Comparison of ENCODE assay signal across 9 cellular contexts in the genomic region with DNA sequence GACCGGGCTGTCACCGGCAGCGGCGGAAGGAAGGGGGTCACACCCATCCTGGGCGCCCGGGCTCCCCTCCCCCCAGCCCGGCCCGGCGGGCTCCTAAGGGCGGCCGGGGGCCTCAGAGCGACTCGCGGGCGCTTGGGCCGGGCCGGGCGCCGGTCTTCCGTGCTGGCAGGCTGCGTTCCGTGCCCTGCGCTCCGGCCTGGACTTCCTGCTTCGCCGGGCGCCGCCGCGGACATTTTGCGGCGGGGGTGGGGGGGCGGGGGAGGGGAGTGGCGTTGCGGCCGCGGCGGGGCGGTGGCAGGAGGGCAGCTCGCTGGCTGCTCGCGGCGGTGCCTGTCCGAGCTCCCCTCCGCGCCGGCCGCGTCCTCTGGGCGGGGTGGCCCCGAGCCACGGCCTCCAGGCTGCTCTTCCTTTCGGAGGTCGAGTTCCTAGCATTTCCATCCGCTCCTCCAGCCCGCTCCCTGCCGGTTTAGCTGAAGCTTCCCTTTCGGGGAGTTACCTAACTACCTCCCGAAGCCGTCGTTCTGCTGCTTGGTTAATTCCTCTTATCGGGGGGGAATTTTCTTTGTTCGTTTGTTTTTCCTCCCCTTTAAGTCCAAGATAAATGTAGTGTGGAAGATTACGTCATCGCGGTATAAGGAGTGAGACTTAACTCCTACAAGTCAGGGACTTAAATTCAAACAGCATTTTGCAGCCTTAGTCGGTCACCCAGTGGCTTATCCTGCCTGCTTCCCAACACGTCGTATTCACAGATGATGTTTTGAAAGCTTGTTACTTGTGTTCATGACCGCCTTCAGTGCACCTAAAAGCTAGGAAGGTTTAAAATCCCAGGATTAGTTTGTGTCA. TPM values are rescaled to one million over a fixed set of nuclear protein-coding genes. Genes with fewer than 3 reads are reported as not detected.
DNase-seq lines count a peak whose midpoint lies in the region; ATAC-seq, FAIRE-seq and TF ChIP-seq lines count a peak whose summit lies in the region.
"Had no signal": no experiment of that assay in that cellular context is flagged by ENCODE, and none has a peak within 500 bp of the region (broad histone marks: within the 10 kb centered on the region; RNA-seq: fewer than 3 reads in every experiment).

No MANE protein-coding gene starts in this region.

- intact Hi-C loops in heart left ventricle (cut with DNase I) (loop anchor here in 2 of 10 donors (2.0 kb wide), 1 partner anchor 28 kb away; no protein-coding TSS in a partner anchor), pancreas (cut with DNase I) (no loop called here)

- H3K4me3 ChIP-seq in heart left ventricle (peak overlapping the region; percentile 57 to 98 (median 78)), pancreas (peak overlapping the region; percentile 36 to 99 (median 91))

- peak; percentile 36 for ATAC-seq in GM21528 (IDR thresholded peaks at IDR 0.05; ENCODE audit: low FRiP score, unreplicated experiment)
- peak; percentile 64 for ATAC-seq in SK-N-SH treated with all-trans-retinoic acid at 6 μM for 48 hours
- ATAC-seq in heart left ventricle: peak; percentile 19 to 75 (median 66)
- ATAC-seq in pancreas: peak; percentile 59 to 76 (median 73)

- H3K9me3 ChIP-seq in heart left ventricle (no peaks in the 10 kb centered on the region), pancreas (no peaks in the 10 kb centered on the region)

- 0 to 1% (median 0%) methylated on average over 39 to 70 of the region's 70 CpGs for WGBS in adipose tissue, 3 donors
- 0 to 1% (median 1%) methylated on average over 30 to 70 of the region's 70 CpGs for WGBS in heart left ventricle, 4 donors
- WGBS in pancreas, 2 donors: 0% methylated on average over 31 to 68 of the region's 70 CpGs

- FAIRE-seq in pancreas (lab: Jason Lieb, UNC): no peak

- TF ChIP-seq CTCF in heart left ventricle (IDR thresholded peaks at IDR 0.05) (peak in 1 of 12 donors; percentile 20), pancreas (IDR thresholded peaks at IDR 0.05) (no peak)

- DNase-seq in DMS 273 (lab: John Stamatoyannopoulos, UW; ENCODE audit: unreplicated experiment) (peak; percentile 83), HuH-7.5 (ENCODE audit: low spot score) (peak; percentile 27), heart left ventricle (peak; percentile 67 to 83 (median 70)), pancreas (peak; percentile 66 to 85 (median 74)), GDM1 (lab: John Stamatoyannopoulos, UW) (no peak)

- H3K27ac ChIP-seq in adipose tissue (ENCODE audit: low read depth, low read length) (peak overlapping the region; percentile 100), heart left ventricle (peak overlapping the region; percentile 94 to 100 (median 98)), pancreas (peak overlapping the region; percentile 89 to 99 (median 94))

- TF ChIP-seq POLR2A in heart left ventricle (IDR thresholded peaks at IDR 0.05): no peak

- peaks cover 12 to 63% (median 43%) of the 10 kb centered on the region in 12 donors for H3K4me1 ChIP-seq in heart left ventricle
- peaks cover 24 to 36% (median 31%) of the 10 kb centered on the region in 3 donors for H3K4me1 ChIP-seq in pancreas

- H3K36me3 ChIP-seq in heart left ventricle (peaks cover 0 to 21% (median 0%) of the 10 kb centered on the region in 9 donors), pancreas (no peaks in the 10 kb centered on the region)

- H3K27me3 ChIP-seq in heart left ventricle: no peaks in the 10 kb centered on the region
- H3K27me3 ChIP-seq in pancreas: no peaks in the 10 kb centered on the region

TF ChIP-seq in SK-N-SH treated with all-trans-retinoic acid at 6 μM for 48 hours, 23 proteins besides CTCF, POLR2A, EP300 and RAD21 (continues in another document):
- TF ChIP-seq, protein P1, sequence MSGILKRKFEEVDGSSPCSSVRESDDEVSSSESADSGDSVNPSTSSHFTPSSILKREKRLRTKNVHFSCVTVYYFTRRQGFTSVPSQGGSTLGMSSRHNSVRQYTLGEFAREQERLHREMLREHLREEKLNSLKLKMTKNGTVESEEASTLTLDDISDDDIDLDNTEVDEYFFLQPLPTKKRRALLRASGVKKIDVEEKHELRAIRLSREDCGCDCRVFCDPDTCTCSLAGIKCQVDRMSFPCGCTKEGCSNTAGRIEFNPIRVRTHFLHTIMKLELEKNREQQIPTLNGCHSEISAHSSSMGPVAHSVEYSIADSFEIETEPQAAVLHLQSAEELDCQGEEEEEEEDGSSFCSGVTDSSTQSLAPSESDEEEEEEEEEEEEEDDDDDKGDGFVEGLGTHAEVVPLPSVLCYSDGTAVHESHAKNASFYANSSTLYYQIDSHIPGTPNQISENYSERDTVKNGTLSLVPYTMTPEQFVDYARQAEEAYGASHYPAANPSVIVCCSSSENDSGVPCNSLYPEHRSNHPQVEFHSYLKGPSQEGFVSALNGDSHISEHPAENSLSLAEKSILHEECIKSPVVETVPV (CRISPR knock-in tag; IDR thresholded peaks at IDR 0.05): no peak
- TF ChIP-seq ISL1 (CRISPR knock-in tag; IDR thresholded peaks at IDR 0.05) (no peak), ZNF8 (CRISPR knock-in tag; IDR thresholded peaks at IDR 0.05) (no peak), ZFP3 (CRISPR knock-in tag; IDR thresholded peaks at IDR 0.05) (peak; percentile 60; the same call in 1 of the 2 replicates), GLIS3 (CRISPR knock-in tag; IDR thresholded peaks at IDR 0.05) (no peak; the same call in 1 of the 2 replicates), TOX (CRISPR knock-in tag; IDR thresholded peaks at IDR 0.05; ENCODE audit: borderline replicate concordance) (no peak), ZNF565 (CRISPR knock-in tag; conservative IDR thresholded peaks at IDR 0.05; ENCODE audit: low read depth) (no peak), TCF4 (CRISPR knock-in tag; IDR thresholded peaks at IDR 0.05; ENCODE audit: borderline replicate concordance) (no peak), ZC3H10 (CRISPR knock-in tag; IDR thresholded peaks at IDR 0.05) (no peak), PPARA (CRISPR knock-in tag; IDR thresholded peaks at IDR 0.05; ENCODE audit: borderline replicate concordance) (no peak), ESRRG (CRISPR knock-in tag; IDR thresholded peaks at IDR 0.05) (no peak), RARB (CRISPR knock-in tag; IDR thresholded peaks at IDR 0.05) (no peak)
- TF ChIP-seq, protein P2, sequence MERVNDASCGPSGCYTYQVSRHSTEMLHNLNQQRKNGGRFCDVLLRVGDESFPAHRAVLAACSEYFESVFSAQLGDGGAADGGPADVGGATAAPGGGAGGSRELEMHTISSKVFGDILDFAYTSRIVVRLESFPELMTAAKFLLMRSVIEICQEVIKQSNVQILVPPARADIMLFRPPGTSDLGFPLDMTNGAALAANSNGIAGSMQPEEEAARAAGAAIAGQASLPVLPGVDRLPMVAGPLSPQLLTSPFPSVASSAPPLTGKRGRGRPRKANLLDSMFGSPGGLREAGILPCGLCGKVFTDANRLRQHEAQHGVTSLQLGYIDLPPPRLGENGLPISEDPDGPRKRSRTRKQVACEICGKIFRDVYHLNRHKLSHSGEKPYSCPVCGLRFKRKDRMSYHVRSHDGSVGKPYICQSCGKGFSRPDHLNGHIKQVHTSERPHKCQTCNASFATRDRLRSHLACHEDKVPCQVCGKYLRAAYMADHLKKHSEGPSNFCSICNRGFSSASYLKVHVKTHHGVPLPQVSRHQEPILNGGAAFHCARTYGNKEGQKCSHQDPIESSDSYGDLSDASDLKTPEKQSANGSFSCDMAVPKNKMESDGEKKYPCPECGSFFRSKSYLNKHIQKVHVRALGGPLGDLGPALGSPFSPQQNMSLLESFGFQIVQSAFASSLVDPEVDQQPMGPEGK (CRISPR knock-in tag; IDR thresholded peaks at IDR 0.05; ENCODE audit: borderline replicate concordance): no peak
- TF ChIP-seq, protein P3, sequence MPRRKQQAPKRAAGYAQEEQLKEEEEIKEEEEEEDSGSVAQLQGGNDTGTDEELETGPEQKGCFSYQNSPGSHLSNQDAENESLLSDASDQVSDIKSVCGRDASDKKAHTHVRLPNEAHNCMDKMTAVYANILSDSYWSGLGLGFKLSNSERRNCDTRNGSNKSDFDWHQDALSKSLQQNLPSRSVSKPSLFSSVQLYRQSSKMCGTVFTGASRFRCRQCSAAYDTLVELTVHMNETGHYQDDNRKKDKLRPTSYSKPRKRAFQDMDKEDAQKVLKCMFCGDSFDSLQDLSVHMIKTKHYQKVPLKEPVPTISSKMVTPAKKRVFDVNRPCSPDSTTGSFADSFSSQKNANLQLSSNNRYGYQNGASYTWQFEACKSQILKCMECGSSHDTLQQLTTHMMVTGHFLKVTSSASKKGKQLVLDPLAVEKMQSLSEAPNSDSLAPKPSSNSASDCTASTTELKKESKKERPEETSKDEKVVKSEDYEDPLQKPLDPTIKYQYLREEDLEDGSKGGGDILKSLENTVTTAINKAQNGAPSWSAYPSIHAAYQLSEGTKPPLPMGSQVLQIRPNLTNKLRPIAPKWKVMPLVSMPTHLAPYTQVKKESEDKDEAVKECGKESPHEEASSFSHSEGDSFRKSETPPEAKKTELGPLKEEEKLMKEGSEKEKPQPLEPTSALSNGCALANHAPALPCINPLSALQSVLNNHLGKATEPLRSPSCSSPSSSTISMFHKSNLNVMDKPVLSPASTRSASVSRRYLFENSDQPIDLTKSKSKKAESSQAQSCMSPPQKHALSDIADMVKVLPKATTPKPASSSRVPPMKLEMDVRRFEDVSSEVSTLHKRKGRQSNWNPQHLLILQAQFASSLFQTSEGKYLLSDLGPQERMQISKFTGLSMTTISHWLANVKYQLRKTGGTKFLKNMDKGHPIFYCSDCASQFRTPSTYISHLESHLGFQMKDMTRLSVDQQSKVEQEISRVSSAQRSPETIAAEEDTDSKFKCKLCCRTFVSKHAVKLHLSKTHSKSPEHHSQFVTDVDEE (CRISPR knock-in tag; IDR thresholded peaks at IDR 0.05): no peak
- TF ChIP-seq, protein P4, sequence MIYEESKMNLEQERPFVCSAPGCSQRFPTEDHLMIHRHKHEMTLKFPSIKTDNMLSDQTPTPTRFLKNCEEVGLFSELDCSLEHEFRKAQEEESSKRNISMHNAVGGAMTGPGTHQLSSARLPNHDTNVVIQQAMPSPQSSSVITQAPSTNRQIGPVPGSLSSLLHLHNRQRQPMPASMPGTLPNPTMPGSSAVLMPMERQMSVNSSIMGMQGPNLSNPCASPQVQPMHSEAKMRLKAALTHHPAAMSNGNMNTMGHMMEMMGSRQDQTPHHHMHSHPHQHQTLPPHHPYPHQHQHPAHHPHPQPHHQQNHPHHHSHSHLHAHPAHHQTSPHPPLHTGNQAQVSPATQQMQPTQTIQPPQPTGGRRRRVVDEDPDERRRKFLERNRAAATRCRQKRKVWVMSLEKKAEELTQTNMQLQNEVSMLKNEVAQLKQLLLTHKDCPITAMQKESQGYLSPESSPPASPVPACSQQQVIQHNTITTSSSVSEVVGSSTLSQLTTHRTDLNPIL (CRISPR knock-in tag; IDR thresholded peaks at IDR 0.05; ENCODE audit: low read depth): peak; percentile 30; the same call in 1 of the 2 replicates

RNA-seq across cellular contexts. Expression of a gene that starts 0.7 kb away (rescaled TPM):
- 100 to 1,000 TPM in 2 of 3 donors, 10 to 100 TPM in 1; 55.3 to 184 (median 159) TPM for polyA plus RNA-seq in adipose tissue
- 100 to 1,000 TPM; 135 to 260 (median 189) TPM for total RNA-seq in heart left ventricle
- polyA plus RNA-seq in heart left ventricle: 100 to 1,000 TPM in 1 of 2 donors, 10 to 100 TPM in 1; 74.3 to 184 TPM
- 100 to 1,000 TPM in 2 of 6 donors, 10 to 100 TPM in 4; 43.0 to 128 (median 63.4) TPM for total RNA-seq in pancreas
- polyA plus RNA-seq in pancreas: 10 to 100 TPM; 36.6 to 80.5 TPM

RNA-seq across cellular contexts. Expression of a gene that starts 51.8 kb away (rescaled TPM):
- polyA plus RNA-seq in adipose tissue (over 10,000 TPM in 1 of 3 donors, 10 to 100 TPM in 1, 1 to 10 TPM in 1; 5.3 to 36,211 (median 17.7) TPM), heart left ventricle (under 1 TPM in 1 of 2 donors, not detected in 1; 0.68 TPM), pancreas (over 10,000 TPM; 21,682 to 31,636 TPM)
- total RNA-seq in heart left ventricle (1 to 10 TPM in 4 of 9 donors, not detected in 5; 2.9 to 4.8 (median 3.1) TPM), pancreas (over 10,000 TPM; 17,183 to 55,024 (median 35,269) TPM)
- total RNA-seq: glomerular endothelial cell had no signal
